15 cellular contexts compared by ENCODE assay signal in the genomic region with DNA sequence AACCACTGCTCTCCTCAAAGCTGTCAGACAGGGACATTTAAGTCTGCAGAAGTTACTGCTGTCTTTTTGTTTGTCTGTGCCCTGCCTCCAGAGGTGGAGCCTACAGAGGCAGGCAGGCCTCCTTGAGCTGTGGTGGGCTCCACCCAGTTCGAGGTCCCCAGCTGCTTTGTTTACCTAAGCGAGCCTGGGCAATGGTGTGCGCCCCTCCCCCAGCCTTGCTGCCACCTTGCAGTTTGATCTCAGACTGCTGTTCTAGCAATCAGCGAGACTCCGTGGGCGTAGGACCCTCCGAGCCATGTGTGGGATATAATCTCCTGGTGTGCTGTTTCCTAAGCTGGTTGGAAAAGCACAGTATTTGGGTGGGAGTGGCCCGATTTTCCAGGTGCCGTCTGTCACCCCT. TPM values are rescaled to one million over a fixed set of nuclear protein-coding genes. Genes with fewer than 3 reads are reported as not detected.
"Had no signal": no experiment of that assay in that cellular context is flagged by ENCODE, and none has a peak within 500 bp of the region (broad histone marks: within the 10 kb centered on the region; RNA-seq: fewer than 3 reads in every experiment).

No MANE protein-coding gene starts in this region.

RNA-seq across cellular contexts. Expression of gene TSHB, which starts 10.1 kb away (rescaled TPM):
- total RNA-seq: activated B cell treated with CpG ODN at 0.5 μM for 24 hours; activated CD4-positive, alpha-beta memory T cell treated with anti-CD3 and anti-CD28 coated beads for 36 hours; activated CD4-positive, alpha-beta memory T cell treated with anti-CD3 and anti-CD28 coated beads, Interleukin-2, amount 10 ng/mL, durations not matched to agents 7 days and 5 days; activated CD4-positive, alpha-beta T cell treated with anti-CD3 and anti-CD28 coated beads for 36 hours; activated CD4-positive, alpha-beta T cell treated with anti-CD3 and anti-CD28 coated beads, Interleukin-2, amount 10 ng/mL, durations not matched to agents 24 days and 14 days; activated CD4-positive, alpha-beta T cell treated with anti-CD3 and anti-CD28 coated beads, Interleukin-2, amount 10 ng/mL, durations not matched to agents 7 days and 5 days; activated CD8-positive, alpha-beta memory T cell treated with anti-CD3 and anti-CD28 coated beads for 36 hours; activated CD8-positive, alpha-beta memory T cell treated with anti-CD3 and anti-CD28 coated beads, Interleukin-2, amount 10 ng/mL, durations not matched to agents 7 days and 5 days; activated CD8-positive, alpha-beta T cell treated with anti-CD3 and anti-CD28 coated beads for 36 hours; activated CD8-positive, alpha-beta T cell treated with anti-CD3 and anti-CD28 coated beads, Interleukin-2, amount 10 ng/mL, durations not matched to agents 7 days and 5 days; T-cell; T-helper 1 cell treated with Interleukin-12 subunit alpha and Interleukin-12 subunit beta and Interleukin-4 antibody, amounts not matched to agents 30 ng/mL and 1 ng/mL, for 36 hours; T-helper 17 cell; T-helper 2 cell treated with Interferon-gamma antibody and Interleukin-4, amounts not matched to agents 100 ng/mL and 5 ng/mL, for 36 hours; WTC11 had no signal
